17 cellular contexts compared by ENCODE assay signal in the genomic region with DNA sequence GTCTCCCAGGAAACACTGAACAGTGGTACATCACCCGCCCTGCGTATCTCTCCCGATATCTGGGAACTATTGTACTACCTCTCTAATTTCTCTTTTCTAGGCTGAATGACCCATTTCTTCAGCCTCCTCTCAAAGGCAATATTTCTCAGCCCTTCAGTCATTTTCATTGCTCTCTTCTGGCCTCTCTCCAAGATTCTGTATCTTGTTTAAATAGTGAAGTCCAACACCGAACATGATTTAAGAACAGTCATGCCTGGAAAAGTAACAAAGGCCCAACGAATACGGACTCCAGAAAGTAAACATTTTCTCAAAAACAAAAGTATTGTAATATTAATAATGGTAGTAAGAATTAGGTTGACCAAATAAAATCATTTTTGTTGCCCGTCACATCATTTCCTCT.
DNase-seq lines count a peak whose midpoint lies in the region; ATAC-seq and TF ChIP-seq lines count a peak whose summit lies in the region.
"Had no signal": no experiment of that assay in that cellular context is flagged by ENCODE, and none has a peak within 500 bp of the region (broad histone marks: within the 10 kb centered on the region; RNA-seq: fewer than 3 reads in every experiment).

No MANE protein-coding gene starts in this region.

- intact Hi-C loops in right cardiac atrium (cut with DNase I): no loop called here
- intact Hi-C loops in tibial artery (cut with DNase I; ENCODE audit: low total_unique reads): no loop called here

- TF ChIP-seq CTCF in cardiac muscle cell (IDR thresholded peaks at IDR 0.05; ENCODE audit: low read depth, low read length): no peak
- TF ChIP-seq CTCF in fibroblast of villous mesenchyme (IDR thresholded peaks at IDR 0.05; ENCODE audit: insufficient read depth, low read depth, low read length): no peak
- no peak for TF ChIP-seq CTCF in tibial artery (IDR thresholded peaks at IDR 0.05)

- no peak overlapping the region for H3K9ac ChIP-seq in muscle layer of colon (ENCODE audit: low read length)

- H3K27ac ChIP-seq in cardiac muscle cell: peak overlapping the region; percentile 45
- no peak overlapping the region for H3K27ac ChIP-seq in right cardiac atrium (ENCODE audit: low read length)
- H3K27ac ChIP-seq in muscle layer of colon (ENCODE audit: low read depth, low read length): peak overlapping the region; percentile 10
- peak overlapping the region; percentile 4 to 51 for H3K27ac ChIP-seq in tibial artery

- no peaks in the 10 kb centered on the region for H3K36me3 ChIP-seq in cardiac muscle cell
- no peaks in the 10 kb centered on the region for H3K36me3 ChIP-seq in muscle layer of colon (ENCODE audit: insufficient read depth, low read length)
- H3K36me3 ChIP-seq in tibial artery: peaks cover 0 to 12% (median 11%) of the 10 kb centered on the region in 3 donors

- no peaks in the 10 kb centered on the region for H3K27me3 ChIP-seq in cardiac muscle cell
- no peaks in the 10 kb centered on the region for H3K27me3 ChIP-seq in right cardiac atrium (ENCODE audit: control insufficient read depth, insufficient read depth)
- H3K27me3 ChIP-seq in muscle layer of colon (ENCODE audit: control insufficient read depth in 1 of 2, insufficient read depth in 2 of 2, low read length in 2 of 2): no peaks in the 10 kb centered on the region
- no peaks in the 10 kb centered on the region for H3K27me3 ChIP-seq in tibial artery

- peaks cover 7% of the 10 kb centered on the region for H3K4me1 ChIP-seq in cardiac muscle cell (ENCODE audit: low read depth)
- no peaks in the 10 kb centered on the region for H3K4me1 ChIP-seq in right cardiac atrium (ENCODE audit: control insufficient read depth, insufficient read depth, low read length)
- peaks cover 39% of the 10 kb centered on the region for H3K4me1 ChIP-seq in muscle layer of colon (ENCODE audit: insufficient read depth, low read length)
- peaks cover 0 to 46% (median 28%) of the 10 kb centered on the region in 4 donors for H3K4me1 ChIP-seq in tibial artery

- no peak overlapping the region for H3K4me3 ChIP-seq in cardiac muscle cell
- no peak overlapping the region for H3K4me3 ChIP-seq in right cardiac atrium (ENCODE audit: low read length)
- no peak overlapping the region for H3K4me3 ChIP-seq in fibroblast of villous mesenchyme (ENCODE audit: low read depth, low read length)
- H3K4me3 ChIP-seq in muscle layer of colon (ENCODE audit: low read depth in 1 of 2, low read length in 2 of 2): no peak overlapping the region
- no peak overlapping the region for H3K4me3 ChIP-seq in tibial artery
- H3K4me3 ChIP-seq: GM12878 had no signal

- H3K9me3 ChIP-seq in cardiac muscle cell (ENCODE audit: low read depth) (no peaks in the 10 kb centered on the region), right cardiac atrium (ENCODE audit: control insufficient read depth, low read length) (no peaks in the 10 kb centered on the region), muscle layer of colon (ENCODE audit: low read length) (no peaks in the 10 kb centered on the region), tibial artery (no peaks in the 10 kb centered on the region)

- 77% methylated on average over 7 of the region's 7 CpGs for WGBS in right cardiac atrium

- DNase-seq in cardiac muscle cell (ENCODE audit: low read depth in 1 of 2, low spot score in 1 of 2) (no peak), right cardiac atrium (no peak), fibroblast of villous mesenchyme (ENCODE audit: low read depth) (peak; percentile 37), tibial artery (no peak), cerebellar cortex (ENCODE audit: low spot score) (no peak), middle frontal gyrus (ENCODE audit: extremely low spot score, low spot score) (no peak)
- no peak for DNase-seq in activated T-cell treated with anti-CD3 and anti-CD28 coated beads, Interleukin-2, amount 50 U/mL, for 48 hours
- DNase-seq: DND-41, GDM1, HCEC 1CT, KG1, NCI-H1417 treated with DMSO at 0.1 percent for 48 hours, NCI-H2029, NCI-H2171, NCI-H748 treated with DMSO at 0.1 percent for 48 hours had no signal

- no peak for ATAC-seq in right cardiac atrium
- ATAC-seq: GM12878 had no signal
